ENCODE assay signal across 35 cellular contexts in genomic region chr21:30446969-30447368, GRCh38. TPM values are rescaled to one million over a fixed set of nuclear protein-coding genes. Genes with fewer than 3 reads are reported as not detected.
"Had no signal": no experiment of that assay in that cellular context is flagged by ENCODE, and none has a peak within 500 bp of the region (broad histone marks: within the 10 kb centered on the region; RNA-seq: fewer than 3 reads in every experiment).

No MANE protein-coding gene starts in this region.

- H3K27me3 ChIP-seq: ascending aorta, gastroesophageal sphincter, hepatocyte, ovary, right lobe of liver, testis, transverse colon, uterus had no signal

- H3K4me3 ChIP-seq: ascending aorta, gastroesophageal sphincter, hepatocyte, ovary, right lobe of liver, testis, transverse colon, uterus had no signal

- H3K4me1 ChIP-seq: ascending aorta, gastroesophageal sphincter, right lobe of liver, testis, transverse colon, uterus had no signal

- H3K9me3 ChIP-seq: ascending aorta, gastroesophageal sphincter, ovary, right lobe of liver, testis, transverse colon, uterus had no signal

- H3K4me2 ChIP-seq: hepatocyte had no signal

- DNase-seq: activated CD4-positive, alpha-beta T cell treated with anti-CD3 and anti-CD28 coated beads for 48 hours; activated CD4-positive, alpha-beta T cell treated with anti-CD3 and anti-CD28 coated beads, Interleukin-2, amount 50 U/mL, for 48 hours; activated CD8-positive, alpha-beta memory T cell treated with anti-CD3 and anti-CD28 coated beads, Interleukin-2, amount 50 U/mL, for 4 hours; activated effector memory CD4-positive, alpha-beta T cell treated with anti-CD3 and anti-CD28 coated beads, Interleukin-2, amount 50 U/mL, for 16 hours; activated naive CD4-positive, alpha-beta T cell treated with anti-CD3 and anti-CD28 coated beads, Interleukin-2, amount 10 ng/mL, durations not matched to agents 7 days and 5 days; activated naive CD8-positive, alpha-beta T cell treated with anti-CD3 and anti-CD28 coated beads, Interleukin-2, amount 10 ng/mL, durations not matched to agents 7 days and 5 days; activated T-cell treated with anti-CD3 and anti-CD28 coated beads, Interleukin-2, amount 50 U/mL, for 1 hour; caudate nucleus; cortex of kidney; islet precursor cell; left ventricle myocardium superior; ovary; right lobe of liver; stimulated activated CD4-positive, alpha-beta T cell treated with anti-CD3 and anti-CD28 coated beads, Interleukin-12 subunit alpha, Interleukin-12 subunit beta, amount 100 ng/mL, for 4 hours; stimulated activated CD4-positive, alpha-beta T cell treated with anti-CD3 and anti-CD28 coated beads, Interleukin-4, amount 100 ng/mL, for 1 hour; stimulated activated naive CD8-positive, alpha-beta T cell treated with anti-CD3 and anti-CD28 coated beads, Interleukin-15, Interleukin-2, amounts not matched to agents 100 U/mL and 50 U/mL, for 24 hours; T1000; testis; transverse colon; uterus; WERI-Rb-1 had no signal

- H3K36me3 ChIP-seq: ascending aorta, gastroesophageal sphincter, ovary, right lobe of liver, transverse colon, uterus, WERI-Rb-1 had no signal

- H3K27ac ChIP-seq: ascending aorta, gastroesophageal sphincter, hepatocyte, ovary, right lobe of liver, testis, transverse colon, uterus, WERI-Rb-1 had no signal

RNA-seq across cellular contexts. Expression of gene KRTAP15-1, which starts 6.9 kb away (rescaled TPM):
- total RNA-seq: activated CD8-positive, alpha-beta memory T cell treated with anti-CD3 and anti-CD28 coated beads for 36 hours; activated naive CD8-positive, alpha-beta T cell treated with anti-CD3 and anti-CD28 coated beads, Interleukin-2, amount 10 ng/mL, durations not matched to agents 7 days and 5 days; activated T-helper 1 cell treated with anti-CD3 and anti-CD28 coated beads, Interleukin-12 subunit alpha, Interleukin-12 subunit beta, Interleukin-2, Interleukin-4 antibody, amounts not matched to agents 30 ng/mL and 10 ng/mL and 1 ng/mL, durations not matched to agents 14 hours and 24 hours and 36 hours; ascending aorta; chondrocyte; endothelial cell of umbilical vein; fibroblast of lung; fibroblast of villous mesenchyme; gastroesophageal sphincter; hepatocyte; left ventricle myocardium superior; lung microvascular endothelial cell; mucosa of gallbladder; ovary; progenitor cell of endocrine pancreas; renal cortical epithelial cell; right lobe of liver; skeletal muscle tissue; testis; transverse colon; uterus had no signal

RNA-seq across cellular contexts. Expression of gene KRTAP13-4, which starts 16.9 kb away (rescaled TPM):
- total RNA-seq: activated CD8-positive, alpha-beta memory T cell treated with anti-CD3 and anti-CD28 coated beads for 36 hours; activated naive CD8-positive, alpha-beta T cell treated with anti-CD3 and anti-CD28 coated beads, Interleukin-2, amount 10 ng/mL, durations not matched to agents 7 days and 5 days; activated T-helper 1 cell treated with anti-CD3 and anti-CD28 coated beads, Interleukin-12 subunit alpha, Interleukin-12 subunit beta, Interleukin-2, Interleukin-4 antibody, amounts not matched to agents 30 ng/mL and 10 ng/mL and 1 ng/mL, durations not matched to agents 14 hours and 24 hours and 36 hours; ascending aorta; chondrocyte; endothelial cell of umbilical vein; fibroblast of lung; fibroblast of villous mesenchyme; gastroesophageal sphincter; hepatocyte; left ventricle myocardium superior; lung microvascular endothelial cell; mucosa of gallbladder; ovary; progenitor cell of endocrine pancreas; renal cortical epithelial cell; right lobe of liver; skeletal muscle tissue; testis; transverse colon; uterus had no signal

RNA-seq across cellular contexts. Expression of gene KRTAP13-3, which starts 21.2 kb away (rescaled TPM):
- total RNA-seq: activated CD8-positive, alpha-beta memory T cell treated with anti-CD3 and anti-CD28 coated beads for 36 hours; activated naive CD8-positive, alpha-beta T cell treated with anti-CD3 and anti-CD28 coated beads, Interleukin-2, amount 10 ng/mL, durations not matched to agents 7 days and 5 days; activated T-helper 1 cell treated with anti-CD3 and anti-CD28 coated beads, Interleukin-12 subunit alpha, Interleukin-12 subunit beta, Interleukin-2, Interleukin-4 antibody, amounts not matched to agents 30 ng/mL and 10 ng/mL and 1 ng/mL, durations not matched to agents 14 hours and 24 hours and 36 hours; ascending aorta; chondrocyte; endothelial cell of umbilical vein; fibroblast of lung; fibroblast of villous mesenchyme; gastroesophageal sphincter; hepatocyte; left ventricle myocardium superior; lung microvascular endothelial cell; mucosa of gallbladder; ovary; progenitor cell of endocrine pancreas; renal cortical epithelial cell; right lobe of liver; skeletal muscle tissue; testis; transverse colon; uterus had no signal

RNA-seq across cellular contexts. Expression of gene KRTAP19-1, which starts 33.2 kb away (rescaled TPM):
- total RNA-seq: activated CD8-positive, alpha-beta memory T cell treated with anti-CD3 and anti-CD28 coated beads for 36 hours; activated naive CD8-positive, alpha-beta T cell treated with anti-CD3 and anti-CD28 coated beads, Interleukin-2, amount 10 ng/mL, durations not matched to agents 7 days and 5 days; activated T-helper 1 cell treated with anti-CD3 and anti-CD28 coated beads, Interleukin-12 subunit alpha, Interleukin-12 subunit beta, Interleukin-2, Interleukin-4 antibody, amounts not matched to agents 30 ng/mL and 10 ng/mL and 1 ng/mL, durations not matched to agents 14 hours and 24 hours and 36 hours; ascending aorta; chondrocyte; endothelial cell of umbilical vein; fibroblast of lung; fibroblast of villous mesenchyme; gastroesophageal sphincter; hepatocyte; left ventricle myocardium superior; lung microvascular endothelial cell; mucosa of gallbladder; ovary; progenitor cell of endocrine pancreas; renal cortical epithelial cell; right lobe of liver; skeletal muscle tissue; testis; transverse colon; uterus had no signal

RNA-seq across cellular contexts. Expression of gene KRTAP19-2, which starts 40.3 kb away (rescaled TPM):
- total RNA-seq: activated CD8-positive, alpha-beta memory T cell treated with anti-CD3 and anti-CD28 coated beads for 36 hours; activated naive CD8-positive, alpha-beta T cell treated with anti-CD3 and anti-CD28 coated beads, Interleukin-2, amount 10 ng/mL, durations not matched to agents 7 days and 5 days; activated T-helper 1 cell treated with anti-CD3 and anti-CD28 coated beads, Interleukin-12 subunit alpha, Interleukin-12 subunit beta, Interleukin-2, Interleukin-4 antibody, amounts not matched to agents 30 ng/mL and 10 ng/mL and 1 ng/mL, durations not matched to agents 14 hours and 24 hours and 36 hours; ascending aorta; chondrocyte; endothelial cell of umbilical vein; fibroblast of lung; fibroblast of villous mesenchyme; gastroesophageal sphincter; hepatocyte; left ventricle myocardium superior; lung microvascular endothelial cell; mucosa of gallbladder; ovary; progenitor cell of endocrine pancreas; renal cortical epithelial cell; right lobe of liver; skeletal muscle tissue; testis; transverse colon; uterus had no signal
